Comparison of ENCODE assay signal across 1 cellular context in the genomic region with DNA sequence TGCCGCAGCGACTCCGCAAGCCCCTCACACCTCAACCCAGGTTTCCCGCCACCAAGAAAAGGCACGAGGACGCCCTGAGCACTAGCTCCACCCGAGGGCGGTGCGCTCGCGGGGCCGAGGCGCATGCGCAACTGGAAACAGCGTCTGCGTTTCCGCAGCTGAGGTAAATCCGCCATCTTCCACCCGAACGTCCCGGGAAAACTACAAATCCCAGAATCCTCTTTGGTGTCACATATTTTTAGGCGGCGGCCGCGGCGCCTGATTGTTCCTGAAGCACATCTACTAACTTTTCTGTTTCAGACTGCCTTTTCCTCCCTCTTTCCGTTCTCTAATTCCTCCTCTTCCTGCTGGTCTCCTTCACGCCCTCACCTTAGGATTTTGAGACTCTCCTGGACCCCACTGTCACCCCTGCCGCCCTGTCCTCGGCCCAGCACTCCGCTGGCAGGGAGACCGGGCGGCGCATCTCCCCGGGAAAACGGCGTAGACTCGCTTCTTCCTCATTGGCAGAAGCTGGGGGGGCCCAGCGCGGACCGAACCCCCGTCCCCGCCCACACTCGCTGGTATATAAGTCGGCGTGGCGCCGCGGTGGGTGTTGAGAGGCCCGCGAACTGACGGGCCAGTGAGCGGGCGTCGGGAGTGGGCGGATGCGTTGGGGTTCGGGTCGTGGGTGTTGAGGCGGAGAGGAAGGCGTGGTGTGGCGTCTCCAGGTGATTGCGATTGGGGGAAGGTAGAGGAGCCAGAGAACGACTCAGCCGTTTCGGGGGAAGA.
A peak's percentile ranks its signal among the peaks of the same experiment; 100 is the strongest.
TF ChIP-seq lines count a peak whose summit lies in the region.

Gene ZCWPW1, minus strand, starts transcription at position 505 of the 768 bp plus-strand sequence. CDS start 8,054 bp downstream, outside the sequence.

TF ChIP-seq in K562, 482 proteins besides CTCF, POLR2A, EP300 and RAD21 (continued from another document and continues in another):
- peak; percentile 78 to 98 for TF ChIP-seq NONO (IDR thresholded peaks at IDR 0.05; ENCODE audit: low read depth in 2 of 2, low read length in 1 of 2)
- peak; percentile 54 for TF ChIP-seq SOX6 (IDR thresholded peaks at IDR 0.05)
- no peak for TF ChIP-seq JUNB (CRISPR knock-in tag; conservative IDR thresholded peaks at IDR 0.05)
- TF ChIP-seq, protein P1, sequence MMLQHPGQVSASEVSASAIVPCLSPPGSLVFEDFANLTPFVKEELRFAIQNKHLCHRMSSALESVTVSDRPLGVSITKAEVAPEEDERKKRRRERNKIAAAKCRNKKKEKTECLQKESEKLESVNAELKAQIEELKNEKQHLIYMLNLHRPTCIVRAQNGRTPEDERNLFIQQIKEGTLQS (IDR thresholded peaks at IDR 0.05), result no peak
- TF ChIP-seq, protein P1 (CRISPR knock-in tag; conservative IDR thresholded peaks at IDR 0.05), result peak; percentile 89
- no peak; the same call in 1 of the 2 replicates for TF ChIP-seq E4F1 (CRISPR knock-in tag; IDR thresholded peaks at IDR 0.05; ENCODE audit: borderline replicate concordance)
- no peak; the same call in 1 of the 2 replicates for TF ChIP-seq PHB (CRISPR knock-in tag; IDR thresholded peaks at IDR 0.05)
- TF ChIP-seq CAMTA2 (CRISPR knock-in tag; conservative IDR thresholded peaks at IDR 0.05), result peak; percentile 94
- TF ChIP-seq ILK (tag; IDR thresholded peaks at IDR 0.05; ENCODE audit: borderline replicate concordance, low read depth), result no peak
- TF ChIP-seq HLTF (IDR thresholded peaks at IDR 0.05), result peak; percentile 90
- TF ChIP-seq TAF7 (tag; IDR thresholded peaks at IDR 0.05), result peak; percentile 70; the same call in 1 of the 2 replicates
- TF ChIP-seq ZNF140 (CRISPR knock-in tag; IDR thresholded peaks at IDR 0.05), result no peak
- TF ChIP-seq MBD2 (IDR thresholded peaks at IDR 0.05; ENCODE audit: borderline replicate concordance, low read depth), result peak; percentile 78
- TF ChIP-seq ZNF586 (CRISPR knock-in tag; conservative IDR thresholded peaks at IDR 0.05), result 0 out of 2 replicates have a peak, but pooled peaks have one; percentile 23
- no peak for TF ChIP-seq TCFL5 (CRISPR knock-in tag; conservative IDR thresholded peaks at IDR 0.05)
- TF ChIP-seq COPS2 (conservative IDR thresholded peaks at IDR 0.05), result no peak
- 0 out of 2 replicates have a peak, but pooled peaks have one; percentile 55 for TF ChIP-seq ZNF445 (CRISPR knock-in tag; IDR thresholded peaks at IDR 0.05; ENCODE audit: low read depth)
- peak; percentile 90 to 91 for TF ChIP-seq AFF1 (IDR thresholded peaks at IDR 0.05; ENCODE audit: low read depth in 1 of 2, partially characterized antibody in 2 of 2)
- TF ChIP-seq VEZF1 (CRISPR knock-in tag; IDR thresholded peaks at IDR 0.05), result no peak
- TF ChIP-seq SMAD1 (IDR thresholded peaks at IDR 0.05; ENCODE audit: low read depth, low read length, partially characterized antibody), result peak; percentile 57
- TF ChIP-seq, protein P2, sequence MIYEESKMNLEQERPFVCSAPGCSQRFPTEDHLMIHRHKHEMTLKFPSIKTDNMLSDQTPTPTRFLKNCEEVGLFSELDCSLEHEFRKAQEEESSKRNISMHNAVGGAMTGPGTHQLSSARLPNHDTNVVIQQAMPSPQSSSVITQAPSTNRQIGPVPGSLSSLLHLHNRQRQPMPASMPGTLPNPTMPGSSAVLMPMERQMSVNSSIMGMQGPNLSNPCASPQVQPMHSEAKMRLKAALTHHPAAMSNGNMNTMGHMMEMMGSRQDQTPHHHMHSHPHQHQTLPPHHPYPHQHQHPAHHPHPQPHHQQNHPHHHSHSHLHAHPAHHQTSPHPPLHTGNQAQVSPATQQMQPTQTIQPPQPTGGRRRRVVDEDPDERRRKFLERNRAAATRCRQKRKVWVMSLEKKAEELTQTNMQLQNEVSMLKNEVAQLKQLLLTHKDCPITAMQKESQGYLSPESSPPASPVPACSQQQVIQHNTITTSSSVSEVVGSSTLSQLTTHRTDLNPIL (CRISPR knock-in tag; IDR thresholded peaks at IDR 0.05), result peak; percentile 74; the same call in 1 of the 2 replicates
- TF ChIP-seq, protein P3, sequence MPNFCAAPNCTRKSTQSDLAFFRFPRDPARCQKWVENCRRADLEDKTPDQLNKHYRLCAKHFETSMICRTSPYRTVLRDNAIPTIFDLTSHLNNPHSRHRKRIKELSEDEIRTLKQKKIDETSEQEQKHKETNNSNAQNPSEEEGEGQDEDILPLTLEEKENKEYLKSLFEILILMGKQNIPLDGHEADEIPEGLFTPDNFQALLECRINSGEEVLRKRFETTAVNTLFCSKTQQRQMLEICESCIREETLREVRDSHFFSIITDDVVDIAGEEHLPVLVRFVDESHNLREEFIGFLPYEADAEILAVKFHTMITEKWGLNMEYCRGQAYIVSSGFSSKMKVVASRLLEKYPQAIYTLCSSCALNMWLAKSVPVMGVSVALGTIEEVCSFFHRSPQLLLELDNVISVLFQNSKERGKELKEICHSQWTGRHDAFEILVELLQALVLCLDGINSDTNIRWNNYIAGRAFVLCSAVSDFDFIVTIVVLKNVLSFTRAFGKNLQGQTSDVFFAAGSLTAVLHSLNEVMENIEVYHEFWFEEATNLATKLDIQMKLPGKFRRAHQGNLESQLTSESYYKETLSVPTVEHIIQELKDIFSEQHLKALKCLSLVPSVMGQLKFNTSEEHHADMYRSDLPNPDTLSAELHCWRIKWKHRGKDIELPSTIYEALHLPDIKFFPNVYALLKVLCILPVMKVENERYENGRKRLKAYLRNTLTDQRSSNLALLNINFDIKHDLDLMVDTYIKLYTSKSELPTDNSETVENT (CRISPR knock-in tag; IDR thresholded peaks at IDR 0.05), result peak; percentile 97
- TF ChIP-seq, protein P4, sequence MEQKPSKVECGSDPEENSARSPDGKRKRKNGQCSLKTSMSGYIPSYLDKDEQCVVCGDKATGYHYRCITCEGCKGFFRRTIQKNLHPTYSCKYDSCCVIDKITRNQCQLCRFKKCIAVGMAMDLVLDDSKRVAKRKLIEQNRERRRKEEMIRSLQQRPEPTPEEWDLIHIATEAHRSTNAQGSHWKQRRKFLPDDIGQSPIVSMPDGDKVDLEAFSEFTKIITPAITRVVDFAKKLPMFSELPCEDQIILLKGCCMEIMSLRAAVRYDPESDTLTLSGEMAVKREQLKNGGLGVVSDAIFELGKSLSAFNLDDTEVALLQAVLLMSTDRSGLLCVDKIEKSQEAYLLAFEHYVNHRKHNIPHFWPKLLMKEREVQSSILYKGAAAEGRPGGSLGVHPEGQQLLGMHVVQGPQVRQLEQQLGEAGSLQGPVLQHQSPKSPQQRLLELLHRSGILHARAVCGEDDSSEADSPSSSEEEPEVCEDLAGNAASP (IDR thresholded peaks at IDR 0.05), result no peak
- TF ChIP-seq TFAM (CRISPR knock-in tag; conservative IDR thresholded peaks at IDR 0.05), result no peak
- TF ChIP-seq ZNF444 (CRISPR knock-in tag; IDR thresholded peaks at IDR 0.05), result peak; percentile 53; the same call in 1 of the 2 replicates
- TF ChIP-seq CHD2 (IDR thresholded peaks at IDR 0.05; ENCODE audit: low read depth, low read length), result no peak; the same call in 1 of the 2 replicates
- TF ChIP-seq, protein P5, sequence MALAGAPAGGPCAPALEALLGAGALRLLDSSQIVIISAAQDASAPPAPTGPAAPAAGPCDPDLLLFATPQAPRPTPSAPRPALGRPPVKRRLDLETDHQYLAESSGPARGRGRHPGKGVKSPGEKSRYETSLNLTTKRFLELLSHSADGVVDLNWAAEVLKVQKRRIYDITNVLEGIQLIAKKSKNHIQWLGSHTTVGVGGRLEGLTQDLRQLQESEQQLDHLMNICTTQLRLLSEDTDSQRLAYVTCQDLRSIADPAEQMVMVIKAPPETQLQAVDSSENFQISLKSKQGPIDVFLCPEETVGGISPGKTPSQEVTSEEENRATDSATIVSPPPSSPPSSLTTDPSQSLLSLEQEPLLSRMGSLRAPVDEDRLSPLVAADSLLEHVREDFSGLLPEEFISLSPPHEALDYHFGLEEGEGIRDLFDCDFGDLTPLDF (CRISPR knock-in tag; IDR thresholded peaks at IDR 0.05), result peak; percentile 97
- TF ChIP-seq ZNF518B (CRISPR knock-in tag; IDR thresholded peaks at IDR 0.05), result no peak
- no peak for TF ChIP-seq ATF2 (CRISPR knock-in tag; IDR thresholded peaks at IDR 0.05)
- TF ChIP-seq BCOR (IDR thresholded peaks at IDR 0.05), result peak; percentile 85
- no peak for TF ChIP-seq MCM7 (IDR thresholded peaks at IDR 0.05)
- TF ChIP-seq C11orf30 (IDR thresholded peaks at IDR 0.05; ENCODE audit: low read depth), result peak; percentile 26; the same call in 1 of the 2 replicates
